In the genomic region with DNA sequence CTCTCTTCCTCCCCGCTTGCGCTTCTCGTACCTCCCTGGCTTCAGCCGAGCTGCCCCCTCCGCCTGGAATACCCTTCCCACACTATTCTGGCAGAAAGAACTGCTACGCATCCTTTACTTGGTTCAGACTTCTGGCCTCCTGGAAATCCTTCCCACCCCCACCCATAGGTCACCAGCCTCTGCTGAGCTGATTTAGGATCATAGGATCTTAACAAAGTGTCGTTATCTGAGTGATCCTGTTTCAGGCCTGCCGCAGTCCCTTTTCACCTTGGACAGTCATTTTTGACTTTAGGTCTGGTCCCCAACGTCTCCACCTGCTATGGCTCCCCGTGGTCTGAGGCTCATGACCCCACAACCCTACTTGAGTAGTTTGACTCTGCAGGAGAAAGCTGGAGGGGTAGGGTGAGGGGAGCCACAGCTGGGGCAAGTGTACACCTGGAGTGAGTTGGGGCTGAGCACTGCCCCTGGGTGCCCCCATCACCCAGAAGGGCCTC, we compare ENCODE assay signal across 2 cellular contexts.
TF ChIP-seq lines count a peak whose summit lies in the region.

No MANE protein-coding gene starts in this region.

TF ChIP-seq in A549, 52 proteins besides CTCF, POLR2A, EP300 and RAD21:
- TF ChIP-seq, protein P1, sequence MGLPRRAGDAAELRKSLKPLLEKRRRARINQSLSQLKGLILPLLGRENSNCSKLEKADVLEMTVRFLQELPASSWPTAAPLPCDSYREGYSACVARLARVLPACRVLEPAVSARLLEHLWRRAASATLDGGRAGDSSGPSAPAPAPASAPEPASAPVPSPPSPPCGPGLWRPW (IDR thresholded peaks at IDR 0.05), result no peak
- TF ChIP-seq MAFK (IDR thresholded peaks at IDR 0.05; ENCODE audit: partially characterized antibody), result no peak
- no peak for TF ChIP-seq KDM1A (IDR thresholded peaks at IDR 0.05; ENCODE audit: low read depth)
- TF ChIP-seq FOSL2 (IDR thresholded peaks at IDR 0.05), result no peak
- no peak for TF ChIP-seq FOSL2 (CRISPR knock-in tag; IDR thresholded peaks at IDR 0.05)
- TF ChIP-seq, protein P2, sequence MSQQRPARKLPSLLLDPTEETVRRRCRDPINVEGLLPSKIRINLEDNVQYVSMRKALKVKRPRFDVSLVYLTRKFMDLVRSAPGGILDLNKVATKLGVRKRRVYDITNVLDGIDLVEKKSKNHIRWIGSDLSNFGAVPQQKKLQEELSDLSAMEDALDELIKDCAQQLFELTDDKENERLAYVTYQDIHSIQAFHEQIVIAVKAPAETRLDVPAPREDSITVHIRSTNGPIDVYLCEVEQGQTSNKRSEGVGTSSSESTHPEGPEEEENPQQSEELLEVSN (IDR thresholded peaks at IDR 0.05; ENCODE audit: borderline replicate concordance, low read depth), result no peak
- no peak for TF ChIP-seq PHF8 (IDR thresholded peaks at IDR 0.05; ENCODE audit: borderline replicate concordance, low read depth)
- TF ChIP-seq EHF (CRISPR knock-in tag; IDR thresholded peaks at IDR 0.05), result no peak
- TF ChIP-seq, protein P3, sequence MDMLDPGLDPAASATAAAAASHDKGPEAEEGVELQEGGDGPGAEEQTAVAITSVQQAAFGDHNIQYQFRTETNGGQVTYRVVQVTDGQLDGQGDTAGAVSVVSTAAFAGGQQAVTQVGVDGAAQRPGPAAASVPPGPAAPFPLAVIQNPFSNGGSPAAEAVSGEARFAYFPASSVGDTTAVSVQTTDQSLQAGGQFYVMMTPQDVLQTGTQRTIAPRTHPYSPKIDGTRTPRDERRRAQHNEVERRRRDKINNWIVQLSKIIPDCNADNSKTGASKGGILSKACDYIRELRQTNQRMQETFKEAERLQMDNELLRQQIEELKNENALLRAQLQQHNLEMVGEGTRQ (IDR thresholded peaks at IDR 0.05), result no peak
- no peak for TF ChIP-seq ZSCAN20 (CRISPR knock-in tag; IDR thresholded peaks at IDR 0.05)

TF ChIP-seq in IMR-90, 13 proteins besides CTCF, POLR2A, EP300 and RAD21:
- no peak for TF ChIP-seq RCOR1 (IDR thresholded peaks at IDR 0.05; ENCODE audit: insufficient replicate concordance, low read length)
- no peak for TF ChIP-seq CEBPB (IDR thresholded peaks at IDR 0.05; ENCODE audit: low read depth, low read length)
- no peak for TF ChIP-seq CHD1 (IDR thresholded peaks at IDR 0.05; ENCODE audit: low read depth, low read length)
- no peak for TF ChIP-seq NFE2L2 (IDR thresholded peaks at IDR 0.05; ENCODE audit: low read depth, low read length)
